In genomic region chr16:28181557-28181914, GRCh38 we compare ENCODE assay signal across 7 cellular contexts. TPM values are rescaled to one million over a fixed set of nuclear protein-coding genes. Genes with fewer than 3 reads are reported as not detected.
DNase-seq lines count a peak whose midpoint lies in the region; ATAC-seq and TF ChIP-seq lines count a peak whose summit lies in the region.

No MANE protein-coding gene starts in this region.

- ATAC-seq in left cardiac atrium, result peak; percentile 81 to 92
- ATAC-seq in stimulated activated naive B cell treated with anti-CD40 and anti-IgM and Interleukin-4, amounts not matched to agents 10 μg/mL and 1 μg/mL and 100 μg/mL, for 72 hours (replicated peaks), result peak in 1 of 2 donors; percentile 6

- intact Hi-C loops in left cardiac atrium (cut with DNase I), result no loop called here

- peaks cover 68% of the 10 kb centered on the region for H3K4me1 Mint-ChIP-seq in activated CD4-positive, alpha-beta memory T cell treated with anti-CD3 and anti-CD28 coated beads, Interleukin-2, amount 10 ng/mL, durations not matched to agents 7 days and 5 days
- peaks cover 55 to 84% of the 10 kb centered on the region in 2 donors for H3K4me1 Mint-ChIP-seq in stimulated activated naive B cell treated with anti-CD40 and anti-IgM and Interleukin-4, amounts not matched to agents 10 μg/mL and 1 μg/mL and 100 μg/mL, for 72 hours

- H3K9me3 Mint-ChIP-seq in activated CD4-positive, alpha-beta memory T cell treated with anti-CD3 and anti-CD28 coated beads, Interleukin-2, amount 10 ng/mL, durations not matched to agents 7 days and 5 days, result peaks cover 4% of the 10 kb centered on the region
- H3K9me3 Mint-ChIP-seq in stimulated activated naive B cell treated with anti-CD40 and anti-IgM and Interleukin-4, amounts not matched to agents 10 μg/mL and 1 μg/mL and 100 μg/mL, for 72 hours, result peaks cover 4 to 8% of the 10 kb centered on the region in 2 donors

- peaks cover 9 to 18% of the 10 kb centered on the region in 2 experiments for H3K36me3 ChIP-seq in HEK293 (ENCODE audit: control insufficient read depth in 2 of 2, insufficient read depth in 1 of 2, low read length in 2 of 2)

- H3K27ac ChIP-seq in HEK293 (ENCODE audit: extremely low read depth, low read depth, low read length), result no peak overlapping the region; the same call in 1 of the 2 replicates

- POLR2A ChIA-PET in HEK293 (lab: Yijun Ruan, JAX), result interaction anchor here (1.4 kb wide), 1 partner anchor 30 kb away, joined by 5 read pairs; the partner anchor contains the start of gene XPO6
- POLR2A ChIA-PET in activated CD4-positive, alpha-beta memory T cell treated with anti-CD3 and anti-CD28 coated beads, Interleukin-2, amount 10 ng/mL, durations not matched to agents 7 days and 5 days (lab: Charles Lee), result interaction anchor here (0.5 to 1.8 kb wide), 5 partner anchors 10 to 41 kb away, joined by 3 to 7 read pairs (median 4); no protein-coding TSS in a partner anchor

- DNase-seq in activated CD4-positive, alpha-beta memory T cell treated with anti-CD3 and anti-CD28 coated beads, Interleukin-2, amount 10 ng/mL, durations not matched to agents 7 days and 5 days, result no peak
- DNase-seq in left cardiac atrium (no peak), mesenteric fat pad (ENCODE audit: low spot score) (no peak), KG1 (lab: John Stamatoyannopoulos, UW) (no peak), NCI-H2227 (lab: John Stamatoyannopoulos, UW; ENCODE audit: unreplicated experiment) (no peak)
- DNase-seq in stimulated activated naive B cell treated with anti-CD40 and anti-IgM and Interleukin-4, amounts not matched to agents 10 μg/mL and 1 μg/mL and 100 μg/mL, for 72 hours, result no peak

- H3K4me3 ChIP-seq in HEK293 (ENCODE audit: low read depth, low read length), result no peak overlapping the region

- H3K4me3 Mint-ChIP-seq in activated CD4-positive, alpha-beta memory T cell treated with anti-CD3 and anti-CD28 coated beads, Interleukin-2, amount 10 ng/mL, durations not matched to agents 7 days and 5 days, result no peak overlapping the region
- H3K4me3 Mint-ChIP-seq in stimulated activated naive B cell treated with anti-CD40 and anti-IgM and Interleukin-4, amounts not matched to agents 10 μg/mL and 1 μg/mL and 100 μg/mL, for 72 hours, result peak overlapping the region; percentile 64 to 80

- H3K4me1 ChIP-seq in HEK293 (ENCODE audit: control insufficient read depth, insufficient read depth, low read length), result peaks cover 23% of the 10 kb centered on the region

- CTCF ChIA-PET in HEK293 (lab: Yijun Ruan, JAX), result interaction anchor here (0.6 to 1.1 kb wide), 2 partner anchors 8 to 37 kb away, joined by 4 read pairs; no protein-coding TSS in a partner anchor
- CTCF ChIA-PET in activated CD4-positive, alpha-beta memory T cell treated with anti-CD3 and anti-CD28 coated beads, Interleukin-2, amount 10 ng/mL, durations not matched to agents 7 days and 5 days (lab: Charles Lee), result interaction anchor here (0.7 to 1.8 kb wide), 4 partner anchors 12 to 37 kb away, joined by 3 to 4 read pairs (median 3); no protein-coding TSS in a partner anchor

- peak overlapping the region; percentile 73 for H3K27ac Mint-ChIP-seq in activated CD4-positive, alpha-beta memory T cell treated with anti-CD3 and anti-CD28 coated beads, Interleukin-2, amount 10 ng/mL, durations not matched to agents 7 days and 5 days
- peak overlapping the region; percentile 98 for H3K27ac Mint-ChIP-seq in stimulated activated naive B cell treated with anti-CD40 and anti-IgM and Interleukin-4, amounts not matched to agents 10 μg/mL and 1 μg/mL and 100 μg/mL, for 72 hours

- H3K36me3 Mint-ChIP-seq in activated CD4-positive, alpha-beta memory T cell treated with anti-CD3 and anti-CD28 coated beads, Interleukin-2, amount 10 ng/mL, durations not matched to agents 7 days and 5 days (ENCODE audit: low read depth), result peaks cover 65% of the 10 kb centered on the region
- H3K36me3 Mint-ChIP-seq in stimulated activated naive B cell treated with anti-CD40 and anti-IgM and Interleukin-4, amounts not matched to agents 10 μg/mL and 1 μg/mL and 100 μg/mL, for 72 hours, result peaks cover 39 to 54% of the 10 kb centered on the region in 2 donors

- no peaks in the 10 kb centered on the region for H3K27me3 Mint-ChIP-seq in activated CD4-positive, alpha-beta memory T cell treated with anti-CD3 and anti-CD28 coated beads, Interleukin-2, amount 10 ng/mL, durations not matched to agents 7 days and 5 days
- no peaks in the 10 kb centered on the region for H3K27me3 Mint-ChIP-seq in stimulated activated naive B cell treated with anti-CD40 and anti-IgM and Interleukin-4, amounts not matched to agents 10 μg/mL and 1 μg/mL and 100 μg/mL, for 72 hours

- TF ChIP-seq CTCF in HEK293 (tag by site-specific recombination; IDR thresholded peaks at IDR 0.05), result no peak

- no peaks in the 10 kb centered on the region for H3K9me3 ChIP-seq in HEK293 (ENCODE audit: control insufficient read depth, insufficient read depth, low read depth, low read length)

TF ChIP-seq in HEK293, 187 proteins besides CTCF, POLR2A, EP300 and RAD21 (continues in another document):
- TF ChIP-seq PBX3 (CRISPR knock-in tag; IDR thresholded peaks at IDR 0.05) (no peak), ZNF426 (tag by site-specific recombination; IDR thresholded peaks at IDR 0.05) (no peak), ZNF792 (tag by site-specific recombination; IDR thresholded peaks at IDR 0.05) (no peak), OSR2 (tag by site-specific recombination; IDR thresholded peaks at IDR 0.05) (peak; percentile 89), ZNF121 (tag by site-specific recombination; IDR thresholded peaks at IDR 0.05) (no peak), ZNF660 (tag by site-specific recombination; IDR thresholded peaks at IDR 0.05) (peak; percentile 91), ZBTB11 (tag by site-specific recombination; conservative IDR thresholded peaks at IDR 0.05; ENCODE audit: low read depth) (no peak), ZNF639 (tag by site-specific recombination; IDR thresholded peaks at IDR 0.05) (0 out of 2 replicates have a peak, but pooled peaks have one; percentile 53), ZNF223 (tag by site-specific recombination; IDR thresholded peaks at IDR 0.05) (no peak), ZNF513 (tag by site-specific recombination; IDR thresholded peaks at IDR 0.05) (no peak), ZNF341 (tag by site-specific recombination; IDR thresholded peaks at IDR 0.05; ENCODE audit: low read depth) (no peak)

RNA-seq across cellular contexts. Expression of gene XPO6, which starts 30.2 kb away (rescaled TPM):
- total RNA-seq in activated CD4-positive, alpha-beta memory T cell treated with anti-CD3 and anti-CD28 coated beads, Interleukin-2, amount 10 ng/mL, durations not matched to agents 7 days and 5 days, result 100 to 1,000 TPM; 218 to 223 TPM
- total RNA-seq in left cardiac atrium (10 to 100 TPM; 34.6 to 46.4 TPM), mesenteric fat pad (127 TPM)
